Comparison of ENCODE assay signal across 8 cellular contexts in the genomic region with DNA sequence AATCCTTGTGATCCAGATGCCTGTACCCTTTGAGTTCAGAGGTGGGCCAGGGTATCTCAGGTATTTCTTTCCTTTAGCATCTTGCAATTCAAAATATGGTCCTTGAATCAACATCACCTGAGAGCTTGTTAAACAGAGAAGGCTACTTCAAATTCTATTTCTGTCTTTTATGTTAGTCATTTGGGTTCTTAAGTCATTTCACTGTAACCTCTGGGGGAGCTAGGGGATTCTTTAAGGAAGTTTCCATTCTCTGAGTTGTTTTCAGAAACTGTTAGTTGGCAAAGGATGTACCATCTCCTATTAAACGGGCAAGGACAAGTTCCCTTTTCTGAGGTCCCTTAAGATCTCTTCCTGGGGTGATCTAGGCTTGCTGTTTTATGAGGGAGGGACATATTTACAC. TPM values are rescaled to one million over a fixed set of nuclear protein-coding genes. Genes with fewer than 3 reads are reported as not detected.
DNase-seq lines count a peak whose midpoint lies in the region; ATAC-seq and TF ChIP-seq lines count a peak whose summit lies in the region.
"Had no signal": no experiment of that assay in that cellular context is flagged by ENCODE, and none has a peak within 500 bp of the region (broad histone marks: within the 10 kb centered on the region; RNA-seq: fewer than 3 reads in every experiment).

No MANE protein-coding gene starts in this region.

- H3K9me2 ChIP-seq in PC-3 (replicated peaks; ENCODE audit: low read length): no peaks in the 10 kb centered on the region

- peak overlapping the region; percentile 100 for H3K27ac ChIP-seq in psoas muscle
- no peak overlapping the region for H3K27ac ChIP-seq in PC-3 (ENCODE audit: low read length)

- peak overlapping the region; percentile 99 for H3K27ac Mint-ChIP-seq in activated T-helper 1 cell treated with anti-CD3 and anti-CD28 coated beads, Interleukin-12 subunit alpha, Interleukin-12 subunit beta, Interleukin-2, Interleukin-4 antibody, amounts not matched to agents 30 ng/mL and 10 ng/mL and 1 ng/mL, durations not matched to agents 14 hours and 24 hours and 36 hours

- H3K4me1 ChIP-seq in psoas muscle: peaks cover 78% of the 10 kb centered on the region
- H3K4me1 ChIP-seq in PC-3 (ENCODE audit: insufficient read depth, low read length): peaks cover 27% of the 10 kb centered on the region

- H3K36me3 Mint-ChIP-seq in activated T-helper 1 cell treated with anti-CD3 and anti-CD28 coated beads, Interleukin-12 subunit alpha, Interleukin-12 subunit beta, Interleukin-2, Interleukin-4 antibody, amounts not matched to agents 30 ng/mL and 10 ng/mL and 1 ng/mL, durations not matched to agents 14 hours and 24 hours and 36 hours (ENCODE audit: low read depth): peaks cover 72% of the 10 kb centered on the region

- H2AFZ ChIP-seq in PC-3 (ENCODE audit: low read length): no peak overlapping the region
- H2AFZ ChIP-seq: parathyroid adenoma had no signal

- H3K4me2 ChIP-seq in PC-3 (ENCODE audit: low read length): no peak overlapping the region

- DNase-seq in activated T-helper 1 cell treated with anti-CD3 and anti-CD28 coated beads, Interleukin-12 subunit alpha, Interleukin-12 subunit beta, Interleukin-2, Interleukin-4 antibody, amounts not matched to agents 30 ng/mL and 10 ng/mL and 1 ng/mL, durations not matched to agents 14 hours and 24 hours and 36 hours (ENCODE audit: low spot score): no peak
- DNase-seq in psoas muscle (no peak), RPMI8226 (no peak), PC-3 (no peak)

- H3K4me3 ChIP-seq in psoas muscle (peak overlapping the region; percentile 100), PC-3 (ENCODE audit: low read length) (no peak overlapping the region)

- H3K9me3 ChIP-seq in psoas muscle (no peaks in the 10 kb centered on the region), PC-3 (ENCODE audit: low read length) (no peaks in the 10 kb centered on the region)

- intact Hi-C loops in activated T-helper 1 cell treated with anti-CD3 and anti-CD28 coated beads, Interleukin-12 subunit alpha, Interleukin-12 subunit beta, Interleukin-2, Interleukin-4 antibody, amounts not matched to agents 30 ng/mL and 10 ng/mL and 1 ng/mL, durations not matched to agents 14 hours and 24 hours and 36 hours (cut with micrococcal nuclease): loop anchor here (1.0 to 5.0 kb wide), 3 partner anchors 16 to 650 kb away; partner anchors contain the start of genes ALS2 and CASP10
- intact Hi-C loops in psoas muscle (cut with DNase I): no loop called here
- intact Hi-C loops in PC-3 (cut with micrococcal nuclease): no loop called here

- ATAC-seq in GM18517 (IDR thresholded peaks at IDR 0.05; ENCODE audit: unreplicated experiment) (peak; percentile 44), HG02759 (IDR thresholded peaks at IDR 0.05; ENCODE audit: unreplicated experiment) (peak; percentile 39), psoas muscle (no peak), PC-3 (no peak), HG02588 (IDR thresholded peaks at IDR 0.05; ENCODE audit: unreplicated experiment) (no peak)

- no peaks in the 10 kb centered on the region for H3K9me3 Mint-ChIP-seq in activated T-helper 1 cell treated with anti-CD3 and anti-CD28 coated beads, Interleukin-12 subunit alpha, Interleukin-12 subunit beta, Interleukin-2, Interleukin-4 antibody, amounts not matched to agents 30 ng/mL and 10 ng/mL and 1 ng/mL, durations not matched to agents 14 hours and 24 hours and 36 hours

- TF ChIP-seq CTCF in psoas muscle (IDR thresholded peaks at IDR 0.05) (no peak), PC-3 (conservative IDR thresholded peaks at IDR 0.05; ENCODE audit: low read depth, low read length) (no peak)

- H4K20me1 ChIP-seq in PC-3 (ENCODE audit: low read length): no peaks in the 10 kb centered on the region

- peak overlapping the region; percentile 90 for H3K4me3 Mint-ChIP-seq in activated T-helper 1 cell treated with anti-CD3 and anti-CD28 coated beads, Interleukin-12 subunit alpha, Interleukin-12 subunit beta, Interleukin-2, Interleukin-4 antibody, amounts not matched to agents 30 ng/mL and 10 ng/mL and 1 ng/mL, durations not matched to agents 14 hours and 24 hours and 36 hours

- peaks cover 49% of the 10 kb centered on the region for H3K4me1 Mint-ChIP-seq in activated T-helper 1 cell treated with anti-CD3 and anti-CD28 coated beads, Interleukin-12 subunit alpha, Interleukin-12 subunit beta, Interleukin-2, Interleukin-4 antibody, amounts not matched to agents 30 ng/mL and 10 ng/mL and 1 ng/mL, durations not matched to agents 14 hours and 24 hours and 36 hours (ENCODE audit: low read depth)

- H3K27me3 Mint-ChIP-seq in activated T-helper 1 cell treated with anti-CD3 and anti-CD28 coated beads, Interleukin-12 subunit alpha, Interleukin-12 subunit beta, Interleukin-2, Interleukin-4 antibody, amounts not matched to agents 30 ng/mL and 10 ng/mL and 1 ng/mL, durations not matched to agents 14 hours and 24 hours and 36 hours (ENCODE audit: insufficient read depth): no peaks in the 10 kb centered on the region

- H3K27me3 ChIP-seq in psoas muscle (ENCODE audit: insufficient read depth in 3 of 3, low read length in 2 of 3): no peaks in the 10 kb centered on the region
- H3K27me3 ChIP-seq in PC-3 (ENCODE audit: low read length): no peaks in the 10 kb centered on the region

- peaks cover 9 to 65% of the 10 kb centered on the region in 2 donors for H3K36me3 ChIP-seq in psoas muscle (ENCODE audit: insufficient read depth in 1 of 2, low read depth in 1 of 2)
- peaks cover 22% of the 10 kb centered on the region for H3K36me3 ChIP-seq in PC-3 (ENCODE audit: low read depth, low read length)

- POLR2A ChIA-PET in PC-3 (lab: Charles Lee; ENCODE audit: unreplicated experiment): no interaction called here

- 47 to 58% (median 54%) methylated on average over 1 of the region's 1 CpG for WGBS in psoas muscle, 3 donors

- CTCF ChIA-PET in PC-3 (lab: Charles Lee): no interaction called here

- no peaks in the 10 kb centered on the region for H3F3A ChIP-seq in PC-3 (ENCODE audit: low read length, unreplicated experiment)

- H3K9ac ChIP-seq in PC-3 (ENCODE audit: low read length): no peak overlapping the region
- H3K9ac ChIP-seq: parathyroid adenoma had no signal

- peaks cover 49% of the 10 kb centered on the region for H3K79me2 ChIP-seq in PC-3 (ENCODE audit: low read length)

- BruUV-seq in PC-3 (replicated peaks; lab: Mats Ljungman, UMichigan): no TSS peak

RNA-seq across cellular contexts. Expression of gene CFLAR, which starts 16.6 kb away (rescaled TPM):
- 457 and 480 TPM in 2 replicates for total RNA-seq in activated T-helper 1 cell treated with anti-CD3 and anti-CD28 coated beads, Interleukin-12 subunit alpha, Interleukin-12 subunit beta, Interleukin-2, Interleukin-4 antibody, amounts not matched to agents 30 ng/mL and 10 ng/mL and 1 ng/mL, durations not matched to agents 14 hours and 24 hours and 36 hours
- 100 to 1,000 TPM; 180 to 358 (median 346) TPM for total RNA-seq in psoas muscle
- polyA plus RNA-seq in psoas muscle: 100 to 1,000 TPM in 2 of 3 donors, 10 to 100 TPM in 1; 84.7 to 340 (median 239) TPM
- 32.1 and 33.5 TPM in 2 replicates for total RNA-seq in PC-3 (2014; rRNA removed)

RNA-seq across cellular contexts. Expression of gene CASP10, which starts 50.4 kb away (rescaled TPM):
- total RNA-seq in activated T-helper 1 cell treated with anti-CD3 and anti-CD28 coated beads, Interleukin-12 subunit alpha, Interleukin-12 subunit beta, Interleukin-2, Interleukin-4 antibody, amounts not matched to agents 30 ng/mL and 10 ng/mL and 1 ng/mL, durations not matched to agents 14 hours and 24 hours and 36 hours: 13.5 and 15.7 TPM in 2 replicates
- total RNA-seq in psoas muscle: 1 to 10 TPM; 2.3 to 3.8 (median 2.8) TPM
- 1 to 10 TPM in 2 of 3 donors, under 1 TPM in 1; 0.90 to 1.3 (median 1.2) TPM for polyA plus RNA-seq in psoas muscle
- 1.3 and 4.2 TPM in 2 replicates for total RNA-seq in PC-3 (2014; rRNA removed)

Comparison
In these comparisons a context has a peak if more than half of its experiments do, and no peak if none do; other contexts are left out.
1. ATAC-seq: peak in GM18517 (single experiment) and HG02759 (single experiment); none in psoas muscle (0 of 4), PC-3 (single experiment) and HG02588 (single experiment).